14 cellular contexts compared by ENCODE assay signal in genomic region chr4:122874194-122874593, GRCh38. TPM values are rescaled to one million over a fixed set of nuclear protein-coding genes. Genes with fewer than 3 reads are reported as not detected.
DNase-seq lines count a peak whose midpoint lies in the region; ATAC-seq and TF ChIP-seq lines count a peak whose summit lies in the region.
"Had no signal": no experiment of that assay in that cellular context is flagged by ENCODE, and none has a peak within 500 bp of the region (broad histone marks: within the 10 kb centered on the region; RNA-seq: fewer than 3 reads in every experiment).

No MANE protein-coding gene starts in this region.

- H3K79me2 ChIP-seq in osteoblast (ENCODE audit: insufficient read depth, low read length) = peaks cover 87% of the 10 kb centered on the region

- no peaks in the 10 kb centered on the region for H3K9me3 ChIP-seq in osteoblast (ENCODE audit: low read depth, low read length)
- no peaks in the 10 kb centered on the region for H3K9me3 ChIP-seq in CD4-positive, alpha-beta T cell (ENCODE audit: control insufficient read depth, low read length)
- no peaks in the 10 kb centered on the region for H3K9me3 ChIP-seq in lower lobe of right lung
- H3K9me3 ChIP-seq: suprapubic skin had no signal

- peak; percentile 86 for DNase-seq in ELR (ENCODE audit: low read depth)
- peak; percentile 38 for DNase-seq in OCI-M1 (lab: John Stamatoyannopoulos, UW)
- DNase-seq in epithelial cell of esophagus (ENCODE audit: low read depth) = peak; percentile 78
- DNase-seq in osteoblast (ENCODE audit: insufficient read length, low spot score, missing footprints) = no peak
- no peak for DNase-seq in CD4-positive, alpha-beta T cell
- DNase-seq in NCI-H1417 treated with DMSO at 0.1 percent for 48 hours (lab: John Stamatoyannopoulos, UW) = no peak
- no peak for DNase-seq in activated CD8-positive, alpha-beta memory T cell treated with anti-CD3 and anti-CD28 coated beads, Interleukin-2, amount 10 ng/mL, durations not matched to agents 7 days and 5 days
- DNase-seq in lower lobe of right lung = no peak
- DNase-seq: COR-L47; hippocampal formation; NCI-H526; stimulated activated CD4-positive, alpha-beta T cell treated with anti-CD3 and anti-CD28 coated beads, Interleukin-2, amount 100 ng/mL, for 48 hours had no signal

- no peaks in the 10 kb centered on the region for H3K36me3 Mint-ChIP-seq in CD4-positive, alpha-beta T cell (ENCODE audit: low read depth)
- H3K36me3 Mint-ChIP-seq in activated CD8-positive, alpha-beta memory T cell treated with anti-CD3 and anti-CD28 coated beads, Interleukin-2, amount 10 ng/mL, durations not matched to agents 7 days and 5 days = no peaks in the 10 kb centered on the region

- peaks cover 2% of the 10 kb centered on the region for H3K9me3 Mint-ChIP-seq in CD4-positive, alpha-beta T cell
- H3K9me3 Mint-ChIP-seq in activated CD8-positive, alpha-beta memory T cell treated with anti-CD3 and anti-CD28 coated beads, Interleukin-2, amount 10 ng/mL, durations not matched to agents 7 days and 5 days (ENCODE audit: low read depth) = no peaks in the 10 kb centered on the region

- no peak overlapping the region for H2AFZ ChIP-seq in osteoblast (ENCODE audit: low read length)

- no peak overlapping the region for H3K27ac Mint-ChIP-seq in CD4-positive, alpha-beta T cell
- H3K27ac Mint-ChIP-seq in activated CD8-positive, alpha-beta memory T cell treated with anti-CD3 and anti-CD28 coated beads, Interleukin-2, amount 10 ng/mL, durations not matched to agents 7 days and 5 days = no peak overlapping the region
- H3K27ac Mint-ChIP-seq: brain had no signal

- H4K20me1 ChIP-seq in osteoblast (ENCODE audit: insufficient read depth, low read length) = peaks cover 3% of the 10 kb centered on the region

- peaks cover 37% of the 10 kb centered on the region for H3K36me3 ChIP-seq in osteoblast (ENCODE audit: insufficient read depth, low read length)
- H3K36me3 ChIP-seq in lower lobe of right lung = no peaks in the 10 kb centered on the region
- H3K36me3 ChIP-seq: suprapubic skin had no signal

- CTCF ChIA-PET in CD4-positive, alpha-beta T cell (lab: Charles Lee) = no interaction called here
- CTCF ChIA-PET in activated CD8-positive, alpha-beta memory T cell treated with anti-CD3 and anti-CD28 coated beads, Interleukin-2, amount 10 ng/mL, durations not matched to agents 7 days and 5 days (lab: Charles Lee) = no interaction called here

- ATAC-seq in CD4-positive, alpha-beta T cell (ENCODE audit: poor library complexity) = no peak
- no peak for ATAC-seq in activated CD8-positive, alpha-beta memory T cell treated with anti-CD3 and anti-CD28 coated beads, Interleukin-2, amount 10 ng/mL, durations not matched to agents 7 days and 5 days
- ATAC-seq in lower lobe of right lung = no peak

- H3K4me1 Mint-ChIP-seq in CD4-positive, alpha-beta T cell (ENCODE audit: low read depth) = no peaks in the 10 kb centered on the region
- H3K4me1 Mint-ChIP-seq in activated CD8-positive, alpha-beta memory T cell treated with anti-CD3 and anti-CD28 coated beads, Interleukin-2, amount 10 ng/mL, durations not matched to agents 7 days and 5 days = no peaks in the 10 kb centered on the region
- H3K4me1 Mint-ChIP-seq: brain had no signal

- peaks cover 57% of the 10 kb centered on the region for H3K4me1 ChIP-seq in osteoblast (ENCODE audit: insufficient read depth, low read length)
- no peaks in the 10 kb centered on the region for H3K4me1 ChIP-seq in lower lobe of right lung
- H3K4me1 ChIP-seq: suprapubic skin had no signal

- POLR2A ChIA-PET in CD4-positive, alpha-beta T cell (lab: Charles Lee) = no interaction called here

- intact Hi-C loops in CD4-positive, alpha-beta T cell (cut with DNase I, micrococcal nuclease) = no loop called here
- intact Hi-C loops in lower lobe of right lung (cut with DNase I) = no loop called here

- H3K4me3 ChIP-seq in epithelial cell of esophagus (ENCODE audit: low read length) (no peak overlapping the region), osteoblast (ENCODE audit: insufficient read depth, low read length) (peak overlapping the region; percentile 37), lower lobe of right lung (no peak overlapping the region)
- H3K4me3 ChIP-seq: suprapubic skin had no signal

- H3K27ac ChIP-seq in osteoblast (ENCODE audit: low read depth, low read length) (peak overlapping the region; percentile 84), lower lobe of right lung (no peak overlapping the region)
- H3K27ac ChIP-seq in CD4-positive, alpha-beta T cell (ENCODE audit: low read depth, low read length) = no peak overlapping the region
- H3K27ac ChIP-seq: suprapubic skin had no signal

- H3K4me3 Mint-ChIP-seq in CD4-positive, alpha-beta T cell = no peak overlapping the region
- no peak overlapping the region for H3K4me3 Mint-ChIP-seq in activated CD8-positive, alpha-beta memory T cell treated with anti-CD3 and anti-CD28 coated beads, Interleukin-2, amount 10 ng/mL, durations not matched to agents 7 days and 5 days
- H3K4me3 Mint-ChIP-seq: brain had no signal

- no peaks in the 10 kb centered on the region for H3K27me3 ChIP-seq in osteoblast (ENCODE audit: insufficient read depth, low read length)
- peaks cover 8% of the 10 kb centered on the region for H3K27me3 ChIP-seq in CD4-positive, alpha-beta T cell (ENCODE audit: control insufficient read depth, insufficient read depth, low read length)
- H3K27me3 ChIP-seq in lower lobe of right lung (ENCODE audit: low read depth) = no peaks in the 10 kb centered on the region
- H3K27me3 ChIP-seq: suprapubic skin had no signal

- peaks cover 54% of the 10 kb centered on the region for H3K27me3 Mint-ChIP-seq in CD4-positive, alpha-beta T cell
- H3K27me3 Mint-ChIP-seq in activated CD8-positive, alpha-beta memory T cell treated with anti-CD3 and anti-CD28 coated beads, Interleukin-2, amount 10 ng/mL, durations not matched to agents 7 days and 5 days = peaks cover 47% of the 10 kb centered on the region
- H3K27me3 Mint-ChIP-seq: brain had no signal

- TF ChIP-seq CTCF in epithelial cell of esophagus (IDR thresholded peaks at IDR 0.05; ENCODE audit: insufficient read depth, low read depth, low read length, missing control alignments) (no peak), osteoblast (IDR thresholded peaks at IDR 0.05; ENCODE audit: extremely low read depth, low read depth, low read length) (no peak), lower lobe of right lung (IDR thresholded peaks at IDR 0.05) (no peak)
- TF ChIP-seq CTCF in CD4-positive, alpha-beta T cell (IDR thresholded peaks at IDR 0.05) = no peak

- peak overlapping the region; percentile 70 for H3K4me2 ChIP-seq in osteoblast (ENCODE audit: insufficient read depth, low read length)

RNA-seq across cellular contexts. Expression of gene FGF2, which starts 47.6 kb away (rescaled TPM):
- total RNA-seq in osteoblast = 69.2 and 86.5 TPM in 2 replicates
- not detected for total RNA-seq in CD4-positive, alpha-beta T cell
- total RNA-seq in activated CD8-positive, alpha-beta memory T cell treated with anti-CD3 and anti-CD28 coated beads, Interleukin-2, amount 10 ng/mL, durations not matched to agents 7 days and 5 days = 1 to 10 TPM in 1 of 2 experiments, under 1 TPM in 1; 0.09 to 2.9 TPM
- 8.1 TPM for total RNA-seq in lower lobe of right lung

RNA-seq across cellular contexts. Expression of gene NUDT6, which starts 48.2 kb away (rescaled TPM):
- total RNA-seq in osteoblast = 6.2 and 7.4 TPM in 2 replicates
- 1 to 10 TPM in 1 of 2 experiments, under 1 TPM in 1; 0.93 to 2.2 TPM for total RNA-seq in CD4-positive, alpha-beta T cell
- total RNA-seq in activated CD8-positive, alpha-beta memory T cell treated with anti-CD3 and anti-CD28 coated beads, Interleukin-2, amount 10 ng/mL, durations not matched to agents 7 days and 5 days = 10 to 100 TPM; 14.7 to 15.6 TPM
- total RNA-seq in lower lobe of right lung = 5.3 TPM

Comparison
In these comparisons a context has a peak if more than half of its experiments do, and no peak if none do; other contexts are left out.
1. DNase-seq: peak in ELR (single experiment), OCI-M1 (single experiment) and epithelial cell of esophagus (single experiment); none in osteoblast (single experiment), CD4-positive, alpha-beta T cell (0 of 10), NCI-H1417 treated with DMSO at 0.1 percent for 48 hours (single experiment), activated CD8-positive, alpha-beta memory T cell treated with anti-CD3 and anti-CD28 coated beads, Interleukin-2, amount 10 ng/mL, durations not matched to agents 7 days and 5 days (single experiment) and lower lobe of right lung (single experiment).